Comparison of ENCODE assay signal across 25 cellular contexts in the genomic region with DNA sequence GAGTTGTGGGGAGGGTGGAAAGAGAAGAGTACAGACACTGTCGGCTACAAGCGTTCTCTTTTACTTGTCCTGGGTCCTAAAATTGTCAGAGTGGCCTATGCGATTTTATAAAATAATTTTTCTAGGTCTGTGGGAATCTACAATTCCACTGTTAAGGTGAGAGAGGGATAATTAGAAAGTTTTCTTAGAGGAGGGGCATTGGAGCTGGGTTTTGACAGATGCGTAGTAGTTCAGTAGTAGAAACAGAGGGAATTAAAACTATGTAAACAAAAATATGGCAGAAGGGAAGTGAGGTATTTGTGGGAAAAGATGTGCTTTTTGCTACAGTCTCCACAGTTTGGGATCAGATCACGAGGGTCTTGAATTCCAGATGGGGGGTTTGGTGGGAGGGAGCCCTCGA.
"Had no signal": no experiment of that assay in that cellular context is flagged by ENCODE, and none has a peak within 500 bp of the region (broad histone marks: within the 10 kb centered on the region; RNA-seq: fewer than 3 reads in every experiment).

No MANE protein-coding gene starts in this region.

- H3K9me3 ChIP-seq: left lung, lower lobe of right lung, neutrophil, right atrium auricular region, right lobe of liver, tibial nerve, upper lobe of left lung, vagina had no signal

- H3K9ac ChIP-seq: parathyroid adenoma had no signal

- H3K4me1 ChIP-seq: left lung, parathyroid adenoma, right atrium auricular region, right lobe of liver had no signal

- H3K4me3 ChIP-seq: left lung, lower lobe of right lung, right atrium auricular region, right lobe of liver, smooth muscle cell, tibial nerve, upper lobe of left lung, vagina had no signal

- DNase-seq: hypothalamus; immature natural killer cell; kidney; left colon; left lung; lower lobe of right lung; mammary epithelial cell; mesenchymal stem cell; naive thymus-derived CD8-positive, alpha-beta T cell; occipital lobe; right lobe of liver; stimulated activated CD4-positive, alpha-beta T cell treated with anti-CD3 and anti-CD28 coated beads, Interleukin-1b, Interleukin-23, amount 100 ng/mL, for 48 hours; stimulated activated CD4-positive, alpha-beta T cell treated with anti-CD3 and anti-CD28 coated beads, Interleukin-2, amount 100 ng/mL, for 48 hours; stimulated activated CD4-positive, alpha-beta T cell treated with anti-CD3 and anti-CD28 coated beads, Interleukin-4, amount 100 ng/mL, for 4 hours; stimulated activated CD8-positive, alpha-beta memory T cell treated with anti-CD3 and anti-CD28 coated beads, Interleukin-4, amount 100 ng/mL, for 48 hours; stimulated activated naive CD4-positive, alpha-beta T cell treated with Interleukin-2 at 50 U/mL for 16 hours; stimulated activated naive CD8-positive, alpha-beta T cell treated with anti-CD3 and anti-CD28 coated beads, Interleukin-15, amount 100 ng/mL, for 72 hours; substantia nigra had no signal

- H3K27ac ChIP-seq: left lung, lower lobe of right lung, neutrophil, parathyroid adenoma, right atrium auricular region, right lobe of liver, tibial nerve, upper lobe of left lung, vagina had no signal

- H3K36me3 ChIP-seq: left lung, lower lobe of right lung, neutrophil, right atrium auricular region, right lobe of liver, tibial nerve, upper lobe of left lung, vagina had no signal

- H3K4me2 ChIP-seq: smooth muscle cell had no signal

- H3K27me3 ChIP-seq: neutrophil, right atrium auricular region, right lobe of liver, tibial nerve, upper lobe of left lung, vagina had no signal
